2 cellular contexts compared by ENCODE assay signal in genomic region chr9:113622038-113622437, GRCh38.
TF ChIP-seq lines count a peak whose summit lies in the region.

No MANE protein-coding gene starts in this region.

TF ChIP-seq in SK-N-SH, 30 proteins besides CTCF, POLR2A, EP300 and RAD21 (continued from another document):
- TF ChIP-seq REST (IDR thresholded peaks at IDR 0.05; ENCODE audit: low read depth, low read length) = no peak
- no peak for TF ChIP-seq RCOR1 (IDR thresholded peaks at IDR 0.05; ENCODE audit: low read length)
- TF ChIP-seq IRF3 (IDR thresholded peaks at IDR 0.05; ENCODE audit: low read depth, low read length) = no peak
- TF ChIP-seq FOXJ3 (CRISPR knock-in tag; IDR thresholded peaks at IDR 0.05) = no peak
- no peak for TF ChIP-seq PBX3 (IDR thresholded peaks at IDR 0.05)
- no peak for TF ChIP-seq MEF2A (IDR thresholded peaks at IDR 0.05; ENCODE audit: borderline replicate concordance, low read depth)
- no peak for TF ChIP-seq RXRA (IDR thresholded peaks at IDR 0.05; ENCODE audit: borderline replicate concordance, low read depth)
- TF ChIP-seq, protein P1, sequence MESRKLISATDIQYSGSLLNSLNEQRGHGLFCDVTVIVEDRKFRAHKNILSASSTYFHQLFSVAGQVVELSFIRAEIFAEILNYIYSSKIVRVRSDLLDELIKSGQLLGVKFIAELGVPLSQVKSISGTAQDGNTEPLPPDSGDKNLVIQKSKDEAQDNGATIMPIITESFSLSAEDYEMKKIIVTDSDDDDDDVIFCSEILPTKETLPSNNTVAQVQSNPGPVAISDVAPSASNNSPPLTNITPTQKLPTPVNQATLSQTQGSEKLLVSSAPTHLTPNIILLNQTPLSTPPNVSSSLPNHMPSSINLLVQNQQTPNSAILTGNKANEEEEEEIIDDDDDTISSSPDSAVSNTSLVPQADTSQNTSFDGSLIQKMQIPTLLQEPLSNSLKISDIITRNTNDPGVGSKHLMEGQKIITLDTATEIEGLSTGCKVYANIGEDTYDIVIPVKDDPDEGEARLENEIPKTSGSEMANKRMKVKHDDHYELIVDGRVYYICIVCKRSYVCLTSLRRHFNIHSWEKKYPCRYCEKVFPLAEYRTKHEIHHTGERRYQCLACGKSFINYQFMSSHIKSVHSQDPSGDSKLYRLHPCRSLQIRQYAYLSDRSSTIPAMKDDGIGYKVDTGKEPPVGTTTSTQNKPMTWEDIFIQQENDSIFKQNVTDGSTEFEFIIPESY (IDR thresholded peaks at IDR 0.05; ENCODE audit: borderline replicate concordance, low read depth) = no peak
- no peak for TF ChIP-seq JUND (IDR thresholded peaks at IDR 0.05)
- TF ChIP-seq YY1 (IDR thresholded peaks at IDR 0.05; ENCODE audit: low read depth) = no peak
- TF ChIP-seq EZH2phosphoT487 (IDR thresholded peaks at IDR 0.05; ENCODE audit: borderline replicate concordance, low read depth) = no peak
- no peak for TF ChIP-seq TEAD4 (IDR thresholded peaks at IDR 0.05; ENCODE audit: borderline replicate concordance, insufficient read depth)
- TF ChIP-seq NFIC (IDR thresholded peaks at IDR 0.05; ENCODE audit: borderline replicate concordance) = no peak

TF ChIP-seq in SK-N-SH treated with all-trans-retinoic acid at 6 μM for 48 hours, 23 proteins besides CTCF, POLR2A, EP300 and RAD21 (continued from another document):
- TF ChIP-seq, protein P2, sequence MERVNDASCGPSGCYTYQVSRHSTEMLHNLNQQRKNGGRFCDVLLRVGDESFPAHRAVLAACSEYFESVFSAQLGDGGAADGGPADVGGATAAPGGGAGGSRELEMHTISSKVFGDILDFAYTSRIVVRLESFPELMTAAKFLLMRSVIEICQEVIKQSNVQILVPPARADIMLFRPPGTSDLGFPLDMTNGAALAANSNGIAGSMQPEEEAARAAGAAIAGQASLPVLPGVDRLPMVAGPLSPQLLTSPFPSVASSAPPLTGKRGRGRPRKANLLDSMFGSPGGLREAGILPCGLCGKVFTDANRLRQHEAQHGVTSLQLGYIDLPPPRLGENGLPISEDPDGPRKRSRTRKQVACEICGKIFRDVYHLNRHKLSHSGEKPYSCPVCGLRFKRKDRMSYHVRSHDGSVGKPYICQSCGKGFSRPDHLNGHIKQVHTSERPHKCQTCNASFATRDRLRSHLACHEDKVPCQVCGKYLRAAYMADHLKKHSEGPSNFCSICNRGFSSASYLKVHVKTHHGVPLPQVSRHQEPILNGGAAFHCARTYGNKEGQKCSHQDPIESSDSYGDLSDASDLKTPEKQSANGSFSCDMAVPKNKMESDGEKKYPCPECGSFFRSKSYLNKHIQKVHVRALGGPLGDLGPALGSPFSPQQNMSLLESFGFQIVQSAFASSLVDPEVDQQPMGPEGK (CRISPR knock-in tag; IDR thresholded peaks at IDR 0.05; ENCODE audit: borderline replicate concordance) = no peak
- TF ChIP-seq TOX (CRISPR knock-in tag; IDR thresholded peaks at IDR 0.05; ENCODE audit: borderline replicate concordance) (no peak), SNAI2 (CRISPR knock-in tag; IDR thresholded peaks at IDR 0.05) (no peak), ZNF565 (CRISPR knock-in tag; conservative IDR thresholded peaks at IDR 0.05; ENCODE audit: low read depth) (no peak), ARNTL (CRISPR knock-in tag; IDR thresholded peaks at IDR 0.05; ENCODE audit: borderline replicate concordance, low read depth) (no peak), ISL1 (CRISPR knock-in tag; IDR thresholded peaks at IDR 0.05) (no peak), BACH2 (CRISPR knock-in tag; IDR thresholded peaks at IDR 0.05; ENCODE audit: borderline replicate concordance) (no peak), ZC3H10 (CRISPR knock-in tag; IDR thresholded peaks at IDR 0.05) (no peak)
- TF ChIP-seq, protein P3, sequence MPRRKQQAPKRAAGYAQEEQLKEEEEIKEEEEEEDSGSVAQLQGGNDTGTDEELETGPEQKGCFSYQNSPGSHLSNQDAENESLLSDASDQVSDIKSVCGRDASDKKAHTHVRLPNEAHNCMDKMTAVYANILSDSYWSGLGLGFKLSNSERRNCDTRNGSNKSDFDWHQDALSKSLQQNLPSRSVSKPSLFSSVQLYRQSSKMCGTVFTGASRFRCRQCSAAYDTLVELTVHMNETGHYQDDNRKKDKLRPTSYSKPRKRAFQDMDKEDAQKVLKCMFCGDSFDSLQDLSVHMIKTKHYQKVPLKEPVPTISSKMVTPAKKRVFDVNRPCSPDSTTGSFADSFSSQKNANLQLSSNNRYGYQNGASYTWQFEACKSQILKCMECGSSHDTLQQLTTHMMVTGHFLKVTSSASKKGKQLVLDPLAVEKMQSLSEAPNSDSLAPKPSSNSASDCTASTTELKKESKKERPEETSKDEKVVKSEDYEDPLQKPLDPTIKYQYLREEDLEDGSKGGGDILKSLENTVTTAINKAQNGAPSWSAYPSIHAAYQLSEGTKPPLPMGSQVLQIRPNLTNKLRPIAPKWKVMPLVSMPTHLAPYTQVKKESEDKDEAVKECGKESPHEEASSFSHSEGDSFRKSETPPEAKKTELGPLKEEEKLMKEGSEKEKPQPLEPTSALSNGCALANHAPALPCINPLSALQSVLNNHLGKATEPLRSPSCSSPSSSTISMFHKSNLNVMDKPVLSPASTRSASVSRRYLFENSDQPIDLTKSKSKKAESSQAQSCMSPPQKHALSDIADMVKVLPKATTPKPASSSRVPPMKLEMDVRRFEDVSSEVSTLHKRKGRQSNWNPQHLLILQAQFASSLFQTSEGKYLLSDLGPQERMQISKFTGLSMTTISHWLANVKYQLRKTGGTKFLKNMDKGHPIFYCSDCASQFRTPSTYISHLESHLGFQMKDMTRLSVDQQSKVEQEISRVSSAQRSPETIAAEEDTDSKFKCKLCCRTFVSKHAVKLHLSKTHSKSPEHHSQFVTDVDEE (CRISPR knock-in tag; IDR thresholded peaks at IDR 0.05) = no peak
- TF ChIP-seq, protein P4, sequence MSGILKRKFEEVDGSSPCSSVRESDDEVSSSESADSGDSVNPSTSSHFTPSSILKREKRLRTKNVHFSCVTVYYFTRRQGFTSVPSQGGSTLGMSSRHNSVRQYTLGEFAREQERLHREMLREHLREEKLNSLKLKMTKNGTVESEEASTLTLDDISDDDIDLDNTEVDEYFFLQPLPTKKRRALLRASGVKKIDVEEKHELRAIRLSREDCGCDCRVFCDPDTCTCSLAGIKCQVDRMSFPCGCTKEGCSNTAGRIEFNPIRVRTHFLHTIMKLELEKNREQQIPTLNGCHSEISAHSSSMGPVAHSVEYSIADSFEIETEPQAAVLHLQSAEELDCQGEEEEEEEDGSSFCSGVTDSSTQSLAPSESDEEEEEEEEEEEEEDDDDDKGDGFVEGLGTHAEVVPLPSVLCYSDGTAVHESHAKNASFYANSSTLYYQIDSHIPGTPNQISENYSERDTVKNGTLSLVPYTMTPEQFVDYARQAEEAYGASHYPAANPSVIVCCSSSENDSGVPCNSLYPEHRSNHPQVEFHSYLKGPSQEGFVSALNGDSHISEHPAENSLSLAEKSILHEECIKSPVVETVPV (CRISPR knock-in tag; IDR thresholded peaks at IDR 0.05) = no peak
TF ChIP-seq in SK-N-SH treated with all-trans-retinoic acid at 6 μM for 48 hours: peak in this region for 0.
